Comparison of ENCODE assay signal across 13 cellular contexts in the genomic region with DNA sequence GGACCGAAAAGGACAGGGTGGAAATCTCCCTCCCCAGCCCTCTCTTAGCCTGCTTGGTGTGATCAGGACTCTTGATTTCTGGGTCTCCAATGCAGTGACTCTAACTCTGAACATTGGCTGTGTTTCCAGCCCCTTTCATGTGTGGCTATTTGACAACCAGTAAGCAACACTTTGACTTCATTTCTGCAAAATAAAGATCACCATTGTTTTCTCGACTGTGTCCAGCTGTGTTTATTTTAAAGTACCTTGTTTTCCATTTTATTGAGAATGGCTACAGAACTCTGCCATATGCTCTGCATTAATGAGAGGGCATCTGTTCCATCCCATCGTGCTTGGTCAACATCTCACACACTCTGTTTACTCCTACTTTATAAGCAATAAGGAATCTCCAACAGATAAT.
DNase-seq lines count a peak whose midpoint lies in the region; ATAC-seq and TF ChIP-seq lines count a peak whose summit lies in the region.
"Had no signal": no experiment of that assay in that cellular context is flagged by ENCODE, and none has a peak within 500 bp of the region (broad histone marks: within the 10 kb centered on the region; RNA-seq: fewer than 3 reads in every experiment).

No MANE protein-coding gene starts in this region.

- no peak for DNase-seq in CD8-positive, alpha-beta T cell
- DNase-seq in activated B cell treated with CpG ODN at 0.5 μM for 24 hours (no peak), naive B cell (no peak), COR-L47 (lab: John Stamatoyannopoulos, UW) (no peak), inferior parietal cortex (ENCODE audit: extremely low spot score) (no peak), ecto neural progenitor cell (ENCODE audit: low spot score) (no peak)
- DNase-seq: GF-D8, left colon, NCI-H1436, RPMI8226 had no signal

- H3K36me3 Mint-ChIP-seq in CD8-positive, alpha-beta T cell = no peaks in the 10 kb centered on the region
- no peaks in the 10 kb centered on the region for H3K36me3 Mint-ChIP-seq in activated B cell treated with CpG ODN at 0.5 μM for 24 hours (ENCODE audit: low read depth)
- no peaks in the 10 kb centered on the region for H3K36me3 Mint-ChIP-seq in naive B cell

- H3K4me1 Mint-ChIP-seq in CD8-positive, alpha-beta T cell (ENCODE audit: low read depth) = peaks cover 75% of the 10 kb centered on the region
- peaks cover 91% of the 10 kb centered on the region for H3K4me1 Mint-ChIP-seq in activated B cell treated with CpG ODN at 0.5 μM for 24 hours
- H3K4me1 Mint-ChIP-seq in naive B cell = peaks cover 80 to 96% (median 91%) of the 10 kb centered on the region in 3 donors

- H3K9me3 ChIP-seq in BLaER1 = no peaks in the 10 kb centered on the region
- H3K9me3 ChIP-seq in CD8-positive, alpha-beta T cell (ENCODE audit: low read length) = no peaks in the 10 kb centered on the region
- H3K9me3 ChIP-seq: esophagus muscularis mucosa had no signal

- no peak overlapping the region for H3K4me2 ChIP-seq in BLaER1

- H3K4me3 ChIP-seq in BLaER1 = no peak overlapping the region
- H3K4me3 ChIP-seq in CD8-positive, alpha-beta T cell (ENCODE audit: low read depth, low read length) = no peak overlapping the region
- H3K4me3 ChIP-seq: esophagus muscularis mucosa, K562 had no signal

- no peak overlapping the region for H3K4me3 Mint-ChIP-seq in CD8-positive, alpha-beta T cell
- H3K4me3 Mint-ChIP-seq in activated B cell treated with CpG ODN at 0.5 μM for 24 hours (peak overlapping the region; percentile 65), naive B cell (peak overlapping the region in 6 of 8 donors; percentile 75 to 94 (median 88))

- CTCF ChIA-PET in CD8-positive, alpha-beta T cell (lab: Charles Lee) = interaction anchor here (2.2 to 21.4 kb wide), 8 partner anchors 10 to 95 kb away, joined by 14 to 486 read pairs (median 37); a partner anchor contains a TSS
- CTCF ChIA-PET in activated B cell treated with CpG ODN at 0.5 μM for 24 hours (lab: Charles Lee) = interaction anchor here (1.6 to 8.1 kb wide), 10 partner anchors 9 to 105 kb away, joined by 9 to 205 read pairs (median 22); a partner anchor contains a TSS

- H3K9ac ChIP-seq in BLaER1 = no peak overlapping the region

- peaks cover 54% of the 10 kb centered on the region for H3K4me1 ChIP-seq in BLaER1
- H3K4me1 ChIP-seq in CD8-positive, alpha-beta T cell (ENCODE audit: insufficient read depth, low read length) = peaks cover 66% of the 10 kb centered on the region

- H3K27me3 ChIP-seq in BLaER1 = no peaks in the 10 kb centered on the region
- no peaks in the 10 kb centered on the region for H3K27me3 ChIP-seq in CD8-positive, alpha-beta T cell (ENCODE audit: insufficient read depth, low read length)

- TF ChIP-seq CTCF in CD8-positive, alpha-beta T cell (IDR thresholded peaks at IDR 0.05) = no peak
- no peak for TF ChIP-seq CTCF in activated B cell treated with CpG ODN at 0.5 μM for 24 hours (IDR thresholded peaks at IDR 0.05)

- no peak for ATAC-seq in CD8-positive, alpha-beta T cell
- ATAC-seq in activated B cell treated with CpG ODN at 0.5 μM for 24 hours (ENCODE audit: low read depth) (no peak), naive B cell (ENCODE audit: low read depth in 2 of 2) (no peak)
- ATAC-seq: K562, left colon had no signal

- no peaks in the 10 kb centered on the region for H3K36me3 ChIP-seq in BLaER1
- no peaks in the 10 kb centered on the region for H3K36me3 ChIP-seq in CD8-positive, alpha-beta T cell (ENCODE audit: insufficient read depth, low read length)
- H3K36me3 ChIP-seq: esophagus muscularis mucosa had no signal

- no peaks in the 10 kb centered on the region for H3K9me3 Mint-ChIP-seq in CD8-positive, alpha-beta T cell
- H3K9me3 Mint-ChIP-seq in activated B cell treated with CpG ODN at 0.5 μM for 24 hours (no peaks in the 10 kb centered on the region), naive B cell (no peaks in the 10 kb centered on the region)

- no peaks in the 10 kb centered on the region for H3K27me3 Mint-ChIP-seq in CD8-positive, alpha-beta T cell (ENCODE audit: low read depth)
- no peaks in the 10 kb centered on the region for H3K27me3 Mint-ChIP-seq in activated B cell treated with CpG ODN at 0.5 μM for 24 hours
- H3K27me3 Mint-ChIP-seq in naive B cell = no peaks in the 10 kb centered on the region

- H4K20me1 ChIP-seq in BLaER1 = no peaks in the 10 kb centered on the region

- H3K27ac ChIP-seq in BLaER1 = peak overlapping the region; percentile 76
- no peak overlapping the region for H3K27ac ChIP-seq in CD8-positive, alpha-beta T cell (ENCODE audit: low read depth, low read length)
- H3K27ac ChIP-seq: esophagus muscularis mucosa had no signal

- intact Hi-C loops in CD8-positive, alpha-beta T cell (cut with DNase I, micrococcal nuclease) = loop anchor here (2.0 to 10.0 kb wide), 8 partner anchors 29 to 1725 kb away; a partner anchor contains a TSS
- intact Hi-C loops in activated B cell treated with CpG ODN at 0.5 μM for 24 hours (cut with micrococcal nuclease) = loop anchor here (1.0 to 5.0 kb wide), 5 partner anchors 7 to 458 kb away; a partner anchor contains a TSS

- POLR2A ChIA-PET in CD8-positive, alpha-beta T cell (lab: Charles Lee) = interaction anchor here (3.3 kb wide), 1 partner anchor 63 kb away, joined by 35 read pairs; no protein-coding TSS in a partner anchor
- POLR2A ChIA-PET in activated B cell treated with CpG ODN at 0.5 μM for 24 hours (lab: Charles Lee) = interaction anchor here (0.6 to 20.1 kb wide), 14 partner anchors 10 to 398 kb away, joined by 3 to 1007 read pairs (median 14); a partner anchor contains a TSS

- H3K27ac Mint-ChIP-seq in CD8-positive, alpha-beta T cell = peak overlapping the region; percentile 92
- H3K27ac Mint-ChIP-seq in activated B cell treated with CpG ODN at 0.5 μM for 24 hours = peak overlapping the region; percentile 98
- H3K27ac Mint-ChIP-seq in naive B cell = peak overlapping the region; percentile 98 to 100 (median 98)
